In genomic region chr10:116654816-116655215, GRCh38 we compare ENCODE assay signal across 1 cellular context.
TF ChIP-seq lines count a peak whose summit lies in the region.

No MANE protein-coding gene starts in this region.

TF ChIP-seq in SK-N-SH, 30 proteins besides CTCF, POLR2A, EP300 and RAD21 (continued from another document):
- no peak for TF ChIP-seq GABPA (IDR thresholded peaks at IDR 0.05; ENCODE audit: low read depth)
- no peak for TF ChIP-seq YY1 (IDR thresholded peaks at IDR 0.05; ENCODE audit: low read depth)
- no peak for TF ChIP-seq TEAD4 (IDR thresholded peaks at IDR 0.05; ENCODE audit: borderline replicate concordance, insufficient read depth)
- no peak for TF ChIP-seq GATA2 (CRISPR knock-in tag; IDR thresholded peaks at IDR 0.05)
- no peak for TF ChIP-seq IRF3 (IDR thresholded peaks at IDR 0.05; ENCODE audit: low read depth, low read length)
